8 cellular contexts compared by ENCODE assay signal in genomic region chr12:62799126-62799736, GRCh38.
DNase-seq lines count a peak whose midpoint lies in the region; ATAC-seq and TF ChIP-seq lines count a peak whose summit lies in the region.

No MANE protein-coding gene starts in this region.

- peak; percentile 87 for ATAC-seq in HG02588 (IDR thresholded peaks at IDR 0.05; ENCODE audit: unreplicated experiment)

- CTCF ChIA-PET in SK-N-SH (lab: Yijun Ruan, JAX), result interaction anchor here (0.6 to 8.8 kb wide), 24 partner anchors 8 to 589 kb away, joined by 3 to 200 read pairs (median 4); no protein-coding TSS in a partner anchor

- no peaks in the 10 kb centered on the region for H3K9me3 ChIP-seq in SK-N-SH

- TF ChIP-seq CTCF in GM12874 (IDR thresholded peaks at IDR 0.05; ENCODE audit: insufficient read depth, low read depth, low read length) (peak; percentile 88), SK-N-SH (IDR thresholded peaks at IDR 0.05) (peak; percentile 98), astrocyte of the spinal cord (IDR thresholded peaks at IDR 0.05; ENCODE audit: low read depth, low read length) (peak; percentile 94)

- H4K20me1 ChIP-seq in SK-N-SH (ENCODE audit: insufficient read depth), result no peaks in the 10 kb centered on the region

- peaks cover 0 to 3% of the 10 kb centered on the region in 2 experiments; a peak in 1 of 4 replicates for H3K4me1 ChIP-seq in SK-N-SH (ENCODE audit: control insufficient read depth in 1 of 2, insufficient read depth in 2 of 2, low read depth in 1 of 2, low read length in 1 of 2)

- H3K9me2 ChIP-seq in SK-N-SH, result no peaks in the 10 kb centered on the region

- no peaks in the 10 kb centered on the region for H3K36me3 ChIP-seq in SK-N-SH (replicated peaks in 1 of 2; ENCODE audit: control insufficient read depth in 1 of 2, insufficient read depth in 2 of 2, low read length in 1 of 2)

- no peaks in the 10 kb centered on the region for H3K79me2 ChIP-seq in SK-N-SH (ENCODE audit: insufficient read depth)

- no peak for TF ChIP-seq EP300 in SK-N-SH (IDR thresholded peaks at IDR 0.05; ENCODE audit: borderline replicate concordance in 1 of 2, low read depth in 1 of 2, low read length in 1 of 2)

- H3K9ac ChIP-seq in SK-N-SH, result no peak overlapping the region

- 5% methylated on average over 2 of the region's 2 CpGs for WGBS in SK-N-SH (ENCODE audit: low lambda C conversion rate)

- POLR2A ChIA-PET in SK-N-SH (lab: Yijun Ruan, JAX), result interaction anchor here (1.1 kb wide), 1 partner anchor 196 kb away, joined by 3 read pairs; no protein-coding TSS in a partner anchor

- H3K27me3 ChIP-seq in SK-N-SH (ENCODE audit: insufficient read depth), result no peaks in the 10 kb centered on the region

- DNase-seq in 8988T (peak; percentile 60), MV-4-11 (lab: John Stamatoyannopoulos, UW) (peak; percentile 40), SK-N-SH (peak; percentile 81), astrocyte of the spinal cord (ENCODE audit: low read depth, low spot score) (peak; percentile 77), iPS DF 4.7 (ENCODE audit: extremely low read depth, low spot score) (peak; percentile 91)
- peak; percentile 32 for DNase-seq in stimulated activated CD4-positive, alpha-beta T cell treated with anti-CD3 and anti-CD28 coated beads, Interleukin-1b, Interleukin-23, amount 100 ng/mL, for 48 hours

- in situ Hi-C loops in astrocyte of the spinal cord (cut with HindIII; ENCODE audit: low sequenced_read_pairs), result loop anchor here (25.0 kb wide), 1 partner anchor 187 kb away; no protein-coding TSS in a partner anchor

- H3K4me3 ChIP-seq in SK-N-SH (ENCODE audit: low read depth in 2 of 2, low read length in 1 of 2), result no peak overlapping the region; a peak in 1 of 4 replicates
- H3K4me3 ChIP-seq in astrocyte of the spinal cord (ENCODE audit: low read depth, low read length), result no peak overlapping the region

- no peak overlapping the region for H3K4me2 ChIP-seq in SK-N-SH

- H3F3A ChIP-seq in SK-N-SH (replicated peaks; ENCODE audit: insufficient read depth), result no peaks in the 10 kb centered on the region

- H2AFZ ChIP-seq in SK-N-SH (ENCODE audit: low read depth), result no peak overlapping the region

- H3K27ac ChIP-seq in SK-N-SH (ENCODE audit: low read depth in 2 of 2, low read length in 1 of 2), result no peak overlapping the region

- peak; percentile 93 for TF ChIP-seq RAD21 in SK-N-SH (IDR thresholded peaks at IDR 0.05; ENCODE audit: low read length)

TF ChIP-seq in SK-N-SH, 30 proteins besides CTCF, POLR2A, EP300 and RAD21:
- no peak for TF ChIP-seq TAF1 (IDR thresholded peaks at IDR 0.05; ENCODE audit: borderline replicate concordance, low read depth, low read length)
- TF ChIP-seq IRF3 (IDR thresholded peaks at IDR 0.05; ENCODE audit: low read depth, low read length), result no peak
- TF ChIP-seq SIN3A (IDR thresholded peaks at IDR 0.05; ENCODE audit: borderline replicate concordance, low read depth, low read length), result no peak
- TF ChIP-seq GABPA (IDR thresholded peaks at IDR 0.05; ENCODE audit: low read depth), result no peak
- peak; percentile 86 for TF ChIP-seq SMC3 (IDR thresholded peaks at IDR 0.05; ENCODE audit: low read depth, low read length)
- TF ChIP-seq ELF1 (IDR thresholded peaks at IDR 0.05), result no peak
- TF ChIP-seq NRF1 (IDR thresholded peaks at IDR 0.05; ENCODE audit: low read depth, low read length), result no peak

Comparison
In these comparisons a context has a peak if more than half of its experiments do, and no peak if none do; other contexts are left out.
1. DNase-seq: peak in every context shown above with its lines; median percentile 91 in iPS DF 4.7; 81 in SK-N-SH; 77 in astrocyte of the spinal cord; 60 in 8988T; 40 in MV-4-11; 32 in stimulated activated CD4-positive, alpha-beta T cell treated with anti-CD3 and anti-CD28 coated beads, Interleukin-1b, Interleukin-23, amount 100 ng/mL, for 48 hours.